Comparison of ENCODE assay signal across 8 cellular contexts in genomic region chr1:31762726-31763670, GRCh38. TPM values are rescaled to one million over a fixed set of nuclear protein-coding genes. Genes with fewer than 3 reads are reported as not detected.
DNase-seq lines count a peak whose midpoint lies in the region; ATAC-seq lines count a peak whose summit lies in the region.

No MANE protein-coding gene starts in this region.

- intact Hi-C loops in sciatic nerve (cut with DNase I) = no loop called here

- no peak overlapping the region for H3K27ac Mint-ChIP-seq in T-helper 2 cell treated with Interferon-gamma antibody and Interleukin-4, amounts not matched to agents 5 μg/mL and 100 μg/mL, for 36 hours

- peak; percentile 35 for DNase-seq in GDM1 (lab: John Stamatoyannopoulos, UW)
- DNase-seq in NCI-H1105 (lab: John Stamatoyannopoulos, UW) = peak; percentile 90
- peak; percentile 73 for DNase-seq in T-helper 2 cell treated with Interferon-gamma antibody and Interleukin-4, amounts not matched to agents 5 μg/mL and 100 μg/mL, for 36 hours (ENCODE audit: low spot score)
- DNase-seq in astrocyte of the hippocampus (ENCODE audit: low read depth, low spot score) = peak; percentile 90
- DNase-seq in hypothalamus (lab: John Stamatoyannopoulos, UW) = peak in 47 of 51 donors; percentile 34 to 90 (median 69)
- DNase-seq in sciatic nerve (ENCODE audit: low spot score) = peak; percentile 74

- ATAC-seq in sciatic nerve (peak; percentile 8), HG03354 (IDR thresholded peaks at IDR 0.05; ENCODE audit: poor library complexity, severe bottlenecking, unreplicated experiment) (no peak), HG03378 (IDR thresholded peaks at IDR 0.05; ENCODE audit: unreplicated experiment) (no peak)

- no peaks in the 10 kb centered on the region for H3K36me3 Mint-ChIP-seq in T-helper 2 cell treated with Interferon-gamma antibody and Interleukin-4, amounts not matched to agents 5 μg/mL and 100 μg/mL, for 36 hours (ENCODE audit: low read depth)

- H3K9me3 Mint-ChIP-seq in T-helper 2 cell treated with Interferon-gamma antibody and Interleukin-4, amounts not matched to agents 5 μg/mL and 100 μg/mL, for 36 hours = no peaks in the 10 kb centered on the region

- H3K4me1 Mint-ChIP-seq in T-helper 2 cell treated with Interferon-gamma antibody and Interleukin-4, amounts not matched to agents 5 μg/mL and 100 μg/mL, for 36 hours (ENCODE audit: low read depth) = peaks cover 11% of the 10 kb centered on the region

- peak overlapping the region; percentile 74 for H3K4me3 Mint-ChIP-seq in T-helper 2 cell treated with Interferon-gamma antibody and Interleukin-4, amounts not matched to agents 5 μg/mL and 100 μg/mL, for 36 hours

- H3K27me3 Mint-ChIP-seq in T-helper 2 cell treated with Interferon-gamma antibody and Interleukin-4, amounts not matched to agents 5 μg/mL and 100 μg/mL, for 36 hours (ENCODE audit: low read depth) = peaks cover 55% of the 10 kb centered on the region

RNA-seq across cellular contexts. Expression of gene ADGRB2, which starts 1.1 kb away (rescaled TPM):
- 5.2 TPM for total RNA-seq in sciatic nerve

RNA-seq across cellular contexts. Expression of gene SPOCD1, which starts 52.8 kb away (rescaled TPM):
- total RNA-seq in sciatic nerve = 1.3 TPM

RNA-seq across cellular contexts. Expression of gene COL16A1, which starts 59.2 kb away (rescaled TPM):
- 179 TPM for total RNA-seq in sciatic nerve

Comparison
In these comparisons a context has a peak if more than half of its experiments do, and no peak if none do; other contexts are left out.
1. DNase-seq: peak in every context shown above with its lines; median percentile 90 in NCI-H1105; 90 in astrocyte of the hippocampus; 74 in sciatic nerve; 73 in T-helper 2 cell treated with Interferon-gamma antibody and Interleukin-4, amounts not matched to agents 5 μg/mL and 100 μg/mL, for 36 hours; 69 in hypothalamus; 35 in GDM1.